ENCODE assay signal across 8 cellular contexts in the genomic region with DNA sequence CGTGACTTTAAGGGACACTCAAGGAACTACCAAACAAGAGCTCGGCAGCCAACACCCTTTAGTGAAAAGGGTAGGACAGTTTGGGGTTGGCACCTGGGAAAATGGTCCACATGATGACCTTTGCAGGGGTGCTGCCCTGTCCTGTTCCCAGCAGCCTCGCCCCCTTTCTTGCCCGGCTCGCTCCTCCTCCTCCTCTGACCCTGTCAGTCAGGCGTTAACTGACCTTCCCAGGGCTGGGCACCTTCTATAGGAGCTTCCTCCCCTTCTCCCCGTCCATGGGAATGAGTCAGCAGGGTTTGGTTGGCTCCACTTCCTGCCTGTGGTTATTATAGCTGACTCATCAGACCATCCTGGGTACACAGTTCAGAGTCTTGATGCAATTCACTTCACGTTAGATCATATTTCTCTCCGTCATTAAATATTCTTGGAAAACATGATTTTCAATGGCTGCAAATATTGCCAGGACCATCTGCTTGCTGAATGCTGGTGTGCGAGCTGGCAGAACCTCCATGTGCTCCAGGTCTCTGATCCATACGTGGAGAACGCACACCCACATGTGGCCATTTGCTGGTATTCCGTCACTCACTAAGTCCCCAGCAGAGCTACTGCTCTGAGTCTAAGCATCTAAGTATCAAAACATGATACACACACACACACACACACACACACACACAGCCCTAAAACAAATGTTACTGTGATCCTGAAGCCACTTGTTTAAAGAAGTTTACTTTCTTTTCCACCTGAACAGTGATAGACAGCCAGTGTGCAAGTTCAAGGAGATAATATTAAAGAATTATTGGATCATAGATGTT.
DNase-seq lines count a peak whose midpoint lies in the region; ATAC-seq and TF ChIP-seq lines count a peak whose summit lies in the region.

No MANE protein-coding gene starts in this region.

- ATAC-seq in GM19463 (IDR thresholded peaks at IDR 0.05; ENCODE audit: unreplicated experiment) (peak; percentile 58), HG03196 (IDR thresholded peaks at IDR 0.05; ENCODE audit: unreplicated experiment) (no peak)

- H3K9me3 Mint-ChIP-seq in dendritic cell treated with granulocyte-macrophage colony-stimulating factor and Interleukin-4, amounts not matched to agents 40 ng/mL and 50 ng/mL, for 4 days = no peaks in the 10 kb centered on the region

- peak; percentile 48 for TF ChIP-seq CTCF in AG04450 (IDR thresholded peaks at IDR 0.05; ENCODE audit: low read depth, low read length)

- H3K27ac ChIP-seq in AG04450 (ENCODE audit: low read depth, low read length) = peak overlapping the region; percentile 71

- H3K4me3 Mint-ChIP-seq in dendritic cell treated with granulocyte-macrophage colony-stimulating factor and Interleukin-4, amounts not matched to agents 40 ng/mL and 50 ng/mL, for 4 days = peak overlapping the region; percentile 59

- peaks cover 8% of the 10 kb centered on the region for H3K9me3 ChIP-seq in AG04450 (ENCODE audit: control insufficient read depth, insufficient read depth, low read length)

- peaks cover 3% of the 10 kb centered on the region for H3K27me3 Mint-ChIP-seq in dendritic cell treated with granulocyte-macrophage colony-stimulating factor and Interleukin-4, amounts not matched to agents 40 ng/mL and 50 ng/mL, for 4 days

- no peaks in the 10 kb centered on the region for H3K36me3 Mint-ChIP-seq in dendritic cell treated with granulocyte-macrophage colony-stimulating factor and Interleukin-4, amounts not matched to agents 40 ng/mL and 50 ng/mL, for 4 days (ENCODE audit: low read depth)

- CTCF ChIA-PET in AG04450 (lab: Charles Lee) = interaction anchor here (0.6 to 2.3 kb wide), 3 partner anchors 578 to 887 kb away, joined by 3 to 10 read pairs (median 6); partner anchors contain the start of gene BCL2L11

- intact Hi-C loops in dendritic cell treated with granulocyte-macrophage colony-stimulating factor and Interleukin-4, amounts not matched to agents 40 ng/mL and 50 ng/mL, for 4 days (cut with micrococcal nuclease) = loop anchor here (2.0 to 5.0 kb wide), 2 partner anchors 22 to 82 kb away; no protein-coding TSS in a partner anchor

- peaks cover 2% of the 10 kb centered on the region for H3K27me3 ChIP-seq in AG04450 (ENCODE audit: control insufficient read depth, insufficient read depth, low read length)

- POLR2A ChIA-PET in AG04450 (lab: Yijun Ruan, JAX) = interaction anchor here (0.7 to 1.9 kb wide), 4 partner anchors 20 to 578 kb away, joined by 3 to 11 read pairs (median 4); partner anchors contain the start of gene BCL2L11

- H3K27ac Mint-ChIP-seq in dendritic cell treated with granulocyte-macrophage colony-stimulating factor and Interleukin-4, amounts not matched to agents 40 ng/mL and 50 ng/mL, for 4 days = peak overlapping the region; percentile 86

- H3K4me1 Mint-ChIP-seq in dendritic cell treated with granulocyte-macrophage colony-stimulating factor and Interleukin-4, amounts not matched to agents 40 ng/mL and 50 ng/mL, for 4 days (ENCODE audit: low read depth) = peaks cover 58% of the 10 kb centered on the region

- no peak overlapping the region for H3K4me3 ChIP-seq in AG04450 (ENCODE audit: low read depth, low read length)

- DNase-seq in AG04450 (ENCODE audit: low read depth, low spot score) (peak; percentile 96), NCI-H446 treated with DMSO at 0.1 percent for 48 hours (lab: John Stamatoyannopoulos, UW) (peak; percentile 98), mesenteric fat pad (ENCODE audit: low spot score) (peak; percentile 81)
- peak; percentile 28 to 39 for DNase-seq in activated CD4-positive, alpha-beta T cell treated with anti-CD3 and anti-CD28 coated beads for 24 hours (ENCODE audit: low read depth in 2 of 2)
- peak; percentile 13 for DNase-seq in stimulated activated CD8-positive, alpha-beta memory T cell treated with anti-CD3 and anti-CD28 coated beads, Interleukin-7, amount 100 ng/mL, for 24 hours (ENCODE audit: low read depth)

Comparison
In these comparisons a context has a peak if more than half of its experiments do, and no peak if none do; other contexts are left out.
1. DNase-seq: peak in every context shown above with its lines; median percentile 98 in NCI-H446 treated with DMSO at 0.1 percent for 48 hours; 96 in AG04450; 81 in mesenteric fat pad; 34 in activated CD4-positive, alpha-beta T cell treated with anti-CD3 and anti-CD28 coated beads for 24 hours; 13 in stimulated activated CD8-positive, alpha-beta memory T cell treated with anti-CD3 and anti-CD28 coated beads, Interleukin-7, amount 100 ng/mL, for 24 hours.